In genomic region chr11:66268210-66268952, GRCh38 we compare ENCODE assay signal across 8 cellular contexts. TPM values are rescaled to one million over a fixed set of nuclear protein-coding genes. Genes with fewer than 3 reads are reported as not detected.
A peak's percentile ranks its signal among the peaks of the same experiment; 100 is the strongest.
DNase-seq lines count a peak whose midpoint lies in the region; ATAC-seq and TF ChIP-seq lines count a peak whose summit lies in the region.

Gene RAB1B (plus strand): TSS chr11:66268639. CDS start chr11:66268680, 41 bp downstream.

- peak within 1 kb of the TSS; percentile 85 for H2AFZ ChIP-seq in neural progenitor cell (replicated peaks)

- H3K4me3 ChIP-seq in neural progenitor cell = peak within 1 kb of the TSS; percentile 76

- peak within 1 kb of the TSS; percentile 93 for H3K4me2 ChIP-seq in neural progenitor cell

- no peak for TF ChIP-seq CTCF in foreskin keratinocyte (conservative IDR thresholded peaks at IDR 0.05)
- no peak for TF ChIP-seq CTCF in neural progenitor cell (IDR thresholded peaks at IDR 0.05)

- peaks cover 42% of the 10 kb centered on the region for H4K20me1 ChIP-seq in neural progenitor cell (ENCODE audit: low read depth)

- H3K27me3 ChIP-seq in foreskin keratinocyte (no peaks in the 10 kb centered on the region), neural progenitor cell (no peaks in the 10 kb centered on the region)

- in situ Hi-C loops in SK-MEL-5 (cut with HindIII; ENCODE audit: low pct_unique_long_range_greater_than_20kb, low sequenced_read_pairs) = no loop called here

- H3K9me3 Mint-ChIP-seq in neural progenitor cell = no peaks in the 10 kb centered on the region

- peaks cover 25% of the 10 kb centered on the region for H3K79me2 ChIP-seq in neural progenitor cell (ENCODE audit: low read depth)

- H3K9me3 ChIP-seq in neural progenitor cell (ENCODE audit: low read depth) = no peaks in the 10 kb centered on the region

- H3K27ac ChIP-seq in foreskin keratinocyte (peak within 1 kb of the TSS; percentile 55), neural progenitor cell (peak within 1 kb of the TSS; percentile 87)

- peaks cover 11% of the 10 kb centered on the region for H3K27me3 Mint-ChIP-seq in neural progenitor cell (ENCODE audit: insufficient read depth, low read depth)

- peaks cover 19% of the 10 kb centered on the region for H3K36me3 Mint-ChIP-seq in neural progenitor cell

- H3K36me3 ChIP-seq in neural progenitor cell = no peaks in the 10 kb centered on the region

- H3K4me1 ChIP-seq in foreskin keratinocyte (peaks cover 6% of the 10 kb centered on the region), neural progenitor cell (peaks cover 12% of the 10 kb centered on the region)

- ATAC-seq in foreskin keratinocyte = peak; percentile 84

- peaks cover 34% of the 10 kb centered on the region for H3F3A ChIP-seq in neural progenitor cell (ENCODE audit: low read depth)

- POLR2A ChIA-PET in HEK293T (lab: Yijun Ruan, JAX) = interaction anchor here (1.0 to 3.6 kb wide), 11 partner anchors 8 to 149 kb away, joined by 3 to 24 read pairs (median 4); partner anchors contain the start of genes BRMS1, CNIH2 and YIF1A

- H3K4me3 Mint-ChIP-seq in neural progenitor cell = peak within 1 kb of the TSS; percentile 97

- CTCF ChIA-PET in HEK293T (lab: Yijun Ruan, JAX) = interaction anchor here (0.5 to 1.6 kb wide), 3 partner anchors 14 to 60 kb away, joined by 4 read pairs; no protein-coding TSS in a partner anchor

- peak; percentile 97 for DNase-seq in GF-D8 (lab: John Stamatoyannopoulos, UW)
- peak; percentile 99 for DNase-seq in HEK293T (ENCODE audit: extremely low spot score)
- DNase-seq in MV-4-11 (lab: John Stamatoyannopoulos, UW) = peak; percentile 99
- DNase-seq in SK-MEL-5 (ENCODE audit: low read depth, low spot score) = peak; percentile 98
- DNase-seq in activated naive CD4-positive, alpha-beta T cell treated with Interleukin-2 at 50 U/mL for 16 hours = peak; percentile 99
- peak; percentile 95 to 98 for DNase-seq in foreskin keratinocyte
- peak; percentile 100 for DNase-seq in neural progenitor cell (ENCODE audit: low spot score)
- peak; percentile 98 for DNase-seq in stromal cell of bone marrow (ENCODE audit: low read depth)

- peaks cover 19% of the 10 kb centered on the region for H3K4me1 Mint-ChIP-seq in neural progenitor cell

- H3K27ac Mint-ChIP-seq in neural progenitor cell = peak within 1 kb of the TSS; percentile 98

- peak within 1 kb of the TSS; percentile 82 for H3K9ac ChIP-seq in neural progenitor cell

TF ChIP-seq in HEK293T, 16 proteins besides CTCF, POLR2A, EP300 and RAD21:
- TF ChIP-seq HDGF (IDR thresholded peaks at IDR 0.05; ENCODE audit: borderline replicate concordance) (no peak), FOXM1 (IDR thresholded peaks at IDR 0.05; ENCODE audit: borderline replicate concordance) (no peak), ARNT (IDR thresholded peaks at IDR 0.05) (no peak), FOXK2 (IDR thresholded peaks at IDR 0.05) (no peak)

RNA-seq across cellular contexts. Expression of gene RAB1B, which starts in this region (rescaled TPM):
- total RNA-seq in SK-MEL-5 (2014; rRNA removed; shearing (Covaris generic)) = 78.7 and 85.1 TPM in 2 replicates
- 129 and 141 TPM in 2 replicates for polyA plus RNA-seq in SK-MEL-5 (2015; cell fraction: cytosol; rRNA removed)
- 20.0 and 26.5 TPM in 2 replicates for polyA plus RNA-seq in SK-MEL-5 (2015; cell fraction: nucleus; rRNA removed)
- total RNA-seq in foreskin keratinocyte (141 and 143 TPM in 2 replicates), neural progenitor cell (ENCODE audit: low replicate concordance) (54.0 and 85.5 TPM in 2 replicates)
- 215 and 217 TPM in 2 replicates for polyA plus RNA-seq in foreskin keratinocyte

Comparison
In these comparisons a context has a peak if more than half of its experiments do, and no peak if none do; other contexts are left out.
1. Peak in every context shown above with its lines: DNase-seq, ATAC-seq, H3K4me3 ChIP-seq and H3K27ac ChIP-seq.